In the genomic region with DNA sequence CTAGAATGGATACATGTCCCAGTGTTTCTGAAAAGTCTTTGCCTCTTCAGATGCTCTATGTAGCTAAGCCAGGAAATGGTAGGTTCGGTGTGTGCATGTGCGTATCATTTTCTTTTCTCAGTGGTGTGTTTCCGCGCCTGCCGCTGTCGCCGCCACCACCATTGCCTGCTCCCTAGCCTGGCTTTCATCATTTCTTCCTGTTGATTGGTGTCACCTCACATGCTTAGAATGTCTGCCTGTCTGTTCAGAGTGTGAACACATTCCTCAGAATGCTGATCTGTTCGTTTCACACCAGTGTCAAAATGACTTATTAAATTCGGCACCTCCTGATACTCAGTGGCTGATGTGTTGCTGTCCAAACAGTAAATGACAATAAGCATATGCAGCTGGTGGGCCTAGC, we compare ENCODE assay signal across 16 cellular contexts.
DNase-seq lines count a peak whose midpoint lies in the region; ATAC-seq, FAIRE-seq and TF ChIP-seq lines count a peak whose summit lies in the region.
"Had no signal": no experiment of that assay in that cellular context is flagged by ENCODE, and none has a peak within 500 bp of the region (broad histone marks: within the 10 kb centered on the region; RNA-seq: fewer than 3 reads in every experiment).

No MANE protein-coding gene starts in this region.

- in situ Hi-C loops in gastrocnemius medialis (cut with MboI; ENCODE audit: low sequenced_read_pairs in 4 of 4), result no loop called here

- FAIRE-seq in HTR-8/SVneo (lab: Jason Lieb, UNC), result peak; percentile 72
- no peak for FAIRE-seq in small intestine (lab: Jason Lieb, UNC)
- FAIRE-seq: GM12878, GM18507 had no signal

- peak; percentile 60 for ATAC-seq in Right ventricle myocardium inferior
- no peak for ATAC-seq in right cardiac atrium
- peak; percentile 65 to 70 for ATAC-seq in gastrocnemius medialis
- no peak for ATAC-seq in HG02610 (IDR thresholded peaks at IDR 0.05; ENCODE audit: unreplicated experiment)
- ATAC-seq: GM12878 had no signal

- H3K27ac ChIP-seq in right cardiac atrium (ENCODE audit: low read length) (no peak overlapping the region), gastrocnemius medialis (peak overlapping the region; percentile 5 to 71 (median 59)), small intestine (ENCODE audit: low read depth in 1 of 2, low read length in 1 of 2) (no peak overlapping the region)
- H3K27ac ChIP-seq: 22Rv1, BLaER1 had no signal

- no peaks in the 10 kb centered on the region for H3K36me3 ChIP-seq in gastrocnemius medialis
- H3K36me3 ChIP-seq in small intestine (ENCODE audit: control insufficient read depth in 2 of 2, insufficient read depth in 2 of 2, low read length in 2 of 2), result no peaks in the 10 kb centered on the region
- H3K36me3 ChIP-seq: BLaER1 had no signal

- H3K27me3 ChIP-seq in right cardiac atrium (ENCODE audit: control insufficient read depth, insufficient read depth), result no peaks in the 10 kb centered on the region
- H3K27me3 ChIP-seq in gastrocnemius medialis, result no peaks in the 10 kb centered on the region
- H3K27me3 ChIP-seq in small intestine (ENCODE audit: control insufficient read depth in 2 of 2, insufficient read depth in 2 of 2, low read length in 2 of 2), result no peaks in the 10 kb centered on the region
- H3K27me3 ChIP-seq: BLaER1 had no signal

- intact Hi-C loops in Right ventricle myocardium inferior (cut with DNase I) (no loop called here), right cardiac atrium (cut with DNase I) (no loop called here), gastrocnemius medialis (cut with DNase I; ENCODE audit: low total_unique reads) (no loop called here)

- WGBS in right cardiac atrium, result 39% methylated on average over 9 of the region's 9 CpGs
- 91 to 93% (median 92%) methylated on average over 9 of the region's 9 CpGs for WGBS in small intestine, 3 donors

- no peak overlapping the region for H3K4me3 ChIP-seq in right cardiac atrium (ENCODE audit: low read length)
- H3K4me3 ChIP-seq in gastrocnemius medialis, result peak overlapping the region in 2 of 4 donors; percentile 10 to 28
- no peak overlapping the region for H3K4me3 ChIP-seq in small intestine (ENCODE audit: low read depth in 1 of 2, low read length in 2 of 2)
- H3K4me3 ChIP-seq: BLaER1, GM12878 had no signal

- H3K9me3 ChIP-seq in right cardiac atrium (ENCODE audit: control insufficient read depth, low read length), result no peaks in the 10 kb centered on the region
- no peaks in the 10 kb centered on the region for H3K9me3 ChIP-seq in gastrocnemius medialis
- no peaks in the 10 kb centered on the region for H3K9me3 ChIP-seq in small intestine (ENCODE audit: control insufficient read depth, low read depth)
- H3K9me3 ChIP-seq: Caco-2 had no signal

- TF ChIP-seq POLR2A in gastrocnemius medialis (IDR thresholded peaks at IDR 0.05), result no peak

- DNase-seq in Right ventricle myocardium inferior (ENCODE audit: missing footprints) (no peak), right cardiac atrium (no peak), HTR-8/SVneo (ENCODE audit: insufficient read length, low spot score) (no peak), inferior parietal cortex (ENCODE audit: extremely low spot score) (peak; percentile 6), gastrocnemius medialis (peak in 1 of 2 donors; percentile 4), NCI-H1694 treated with DMSO at 0.1 percent for 48 hours (lab: John Stamatoyannopoulos, UW) (no peak), small intestine (no peak)
- DNase-seq: Caco-2; CD8-positive, alpha-beta memory T cell; HCEC 1CT; HFFc6 had no signal

- H3K4me1 ChIP-seq in right cardiac atrium (ENCODE audit: control insufficient read depth, insufficient read depth, low read length) (no peaks in the 10 kb centered on the region), gastrocnemius medialis (peaks cover 0 to 6% of the 10 kb centered on the region in 2 donors), small intestine (ENCODE audit: control insufficient read depth in 2 of 2, insufficient read depth in 1 of 2, low read depth in 1 of 2, low read length in 1 of 2) (no peaks in the 10 kb centered on the region)
- H3K4me1 ChIP-seq: BLaER1, Caco-2 had no signal

- no peak for TF ChIP-seq CTCF in gastrocnemius medialis (IDR thresholded peaks at IDR 0.05 in 4 of 5, conservative IDR thresholded peaks at IDR 0.05 in 1 of 5)

Comparison
In these comparisons a context has a peak if more than half of its experiments do, and no peak if none do; other contexts are left out.
1. ATAC-seq: peak in Right ventricle myocardium inferior (single experiment) and gastrocnemius medialis (2 of 2); none in right cardiac atrium (0 of 2) and HG02610 (single experiment).
2. H3K27ac ChIP-seq: peak in gastrocnemius medialis (4 of 4); none in right cardiac atrium (single experiment) and small intestine (0 of 2).